Comparison of ENCODE assay signal across 20 cellular contexts in genomic region chr6:4441981-4442434, GRCh38.
A peak's percentile ranks its signal among the peaks of the same experiment; 100 is the strongest.
DNase-seq lines count a peak whose midpoint lies in the region; ATAC-seq and TF ChIP-seq lines count a peak whose summit lies in the region.
"Had no signal": no experiment of that assay in that cellular context is flagged by ENCODE, and none has a peak within 500 bp of the region (broad histone marks: within the 10 kb centered on the region; RNA-seq: fewer than 3 reads in every experiment).

No MANE protein-coding gene starts in this region.

- in situ Hi-C loops in IMR-90 (cut with MboI; ENCODE audit: low sequenced_read_pairs) = no loop called here

- no peak overlapping the region for H3K18ac ChIP-seq in IMR-90 (ENCODE audit: low read depth, low read length)

- H2AK5ac ChIP-seq in IMR-90 (ENCODE audit: low read depth, low read length) = no peak overlapping the region

- 0 out of 2 replicates have a peak overlapping the region, but pooled peaks have one; percentile 13 for H3K4me2 ChIP-seq in IMR-90 (ENCODE audit: low read depth, low read length)

- ATAC-seq in IMR-90 (ENCODE audit: low read depth) (peak; percentile 79), HG03439 (IDR thresholded peaks at IDR 0.05; ENCODE audit: unreplicated experiment) (no peak)
- ATAC-seq: activated T-helper 17 cell treated with anti-CD3 and anti-CD28 coated beads, Interleukin-2, amount 50 U/mL, for 72 hours; natural killer cell; Right ventricle myocardium inferior; sciatic nerve had no signal

- CTCF ChIA-PET in IMR-90 (lab: Yijun Ruan, JAX) = no interaction called here

- H3K23ac ChIP-seq in IMR-90 (ENCODE audit: low read depth, low read length) = no peak overlapping the region

- BruUV-seq in IMR-90 (replicated peaks; lab: Mats Ljungman, UMichigan) = no TSS peak

- no peaks in the 10 kb centered on the region for H4K20me1 ChIP-seq in IMR-90 (ENCODE audit: insufficient read depth, low read length)

- no peak overlapping the region for H4K5ac ChIP-seq in IMR-90 (ENCODE audit: low read depth, low read length)

- H3K4me1 ChIP-seq in IMR-90 (ENCODE audit: control insufficient read depth, insufficient read depth, low read length) = peaks cover 2% of the 10 kb centered on the region
- H3K4me1 ChIP-seq in esophagus muscularis mucosa = peaks cover 0 to 2% (median 0%) of the 10 kb centered on the region in 4 donors
- H3K4me1 ChIP-seq: tibial artery had no signal

- no peak overlapping the region for H3K4ac ChIP-seq in IMR-90 (ENCODE audit: low read depth, low read length)

- no peaks in the 10 kb centered on the region for H3K79me1 ChIP-seq in IMR-90 (ENCODE audit: low read depth in 1 of 2, low read length in 2 of 2)

- no peak overlapping the region for H2BK15ac ChIP-seq in IMR-90 (ENCODE audit: low read depth, low read length)

- no peak for TF ChIP-seq EP300 in esophagus muscularis mucosa (IDR thresholded peaks at IDR 0.05)

- no peak overlapping the region for H2AK9ac ChIP-seq in IMR-90 (replicated peaks; ENCODE audit: low read depth, low read length, poor library complexity)

- POLR2A ChIA-PET in IMR-90 (lab: Charles Lee; ENCODE audit: unreplicated experiment) = no interaction called here

- H2AFZ ChIP-seq in IMR-90 (replicated peaks; ENCODE audit: low read length, poor library complexity) = no peak overlapping the region

- DNase-seq in EH (ENCODE audit: low read depth) (peak; percentile 29), IMR-90 (peak; percentile 73), esophagus muscularis mucosa (ENCODE audit: extremely low spot score) (peak; percentile 72), retinal pigment epithelial cell (ENCODE audit: low read depth) (peak; percentile 60), NOMO-1 treated with dmso at 0.1 percent for 144 hours (lab: John Stamatoyannopoulos, UW; ENCODE audit: unreplicated experiment) (no peak), SHP77 (lab: John Stamatoyannopoulos, UW) (no peak)
- DNase-seq: activated CD4-positive, alpha-beta T cell treated with anti-CD3 and anti-CD28 coated beads for 4 hours; activated naive CD8-positive, alpha-beta T cell treated with anti-CD3 and anti-CD28 coated beads, Interleukin-2, amount 10 ng/mL, durations not matched to agents 7 days and 5 days; COR-L47; MM.1S; natural killer cell; NCI-H2171 treated with DMSO at 0.1 percent for 48 hours; NCI-H69; ovary; stimulated activated naive CD4-positive, alpha-beta T cell; tibial artery had no signal

- H3K4me3 ChIP-seq in IMR-90 (ENCODE audit: insufficient read depth, low read depth, low read length) (no peak overlapping the region), esophagus muscularis mucosa (no peak overlapping the region), retinal pigment epithelial cell (ENCODE audit: low read length) (no peak overlapping the region)
- H3K4me3 ChIP-seq: ovary, tibial artery had no signal

- H4K91ac ChIP-seq in IMR-90 (ENCODE audit: insufficient read depth, low read depth, low read length) = no peak overlapping the region

- no peaks in the 10 kb centered on the region for H3K27me3 ChIP-seq in IMR-90 (ENCODE audit: control insufficient read depth, insufficient read depth, low read length)
- no peaks in the 10 kb centered on the region for H3K27me3 ChIP-seq in esophagus muscularis mucosa
- H3K27me3 ChIP-seq: ovary, tibial artery had no signal

- no peak overlapping the region for H2BK20ac ChIP-seq in IMR-90 (ENCODE audit: low read depth, low read length)

- intact Hi-C loops in IMR-90 (cut with micrococcal nuclease) (no loop called here), esophagus muscularis mucosa (cut with DNase I) (no loop called here)

- H3K9me1 ChIP-seq in IMR-90 (ENCODE audit: insufficient read depth, low read length) = 0 out of 2 replicates have a peak, but pooled peaks cover 3% of the 10 kb centered on the region

- H3K27ac ChIP-seq in IMR-90 (ENCODE audit: insufficient read depth, low read length) (no peak overlapping the region), esophagus muscularis mucosa (replicated peaks in 1 of 4) (no peak overlapping the region)
- H3K27ac ChIP-seq: ovary, tibial artery had no signal

- H3K9me3 ChIP-seq in IMR-90 (ENCODE audit: control insufficient read depth, insufficient read depth, low read length) = no peaks in the 10 kb centered on the region
- H3K9me3 ChIP-seq in esophagus muscularis mucosa = peaks cover 0 to 8% (median 0%) of the 10 kb centered on the region in 4 donors
- H3K9me3 ChIP-seq: ovary had no signal

- no peak overlapping the region for H2BK120ac ChIP-seq in IMR-90 (ENCODE audit: low read depth, low read length)

- TF ChIP-seq POLR2A in IMR-90 (IDR thresholded peaks at IDR 0.05; ENCODE audit: low read depth, low read length) (no peak), esophagus muscularis mucosa (IDR thresholded peaks at IDR 0.05; ENCODE audit: low read depth) (no peak)

- TF ChIP-seq RAD21 in IMR-90 (IDR thresholded peaks at IDR 0.05; ENCODE audit: low read length) = no peak

- TF ChIP-seq CTCF in IMR-90 (conservative IDR thresholded peaks at IDR 0.05; ENCODE audit: low read depth, low read length) (no peak), esophagus muscularis mucosa (IDR thresholded peaks at IDR 0.05) (no peak), retinal pigment epithelial cell (conservative IDR thresholded peaks at IDR 0.05; ENCODE audit: low read depth, low read length) (peak; percentile 2)

- H3K9ac ChIP-seq in IMR-90 (ENCODE audit: low read depth, low read length) = no peak overlapping the region

- H4K8ac ChIP-seq in IMR-90 (ENCODE audit: low read depth in 2 of 2, low read length in 2 of 2) = no peak overlapping the region

- no peaks in the 10 kb centered on the region for H3K36me3 ChIP-seq in IMR-90 (ENCODE audit: control insufficient read depth, insufficient read depth, low read length)
- H3K36me3 ChIP-seq in esophagus muscularis mucosa = no peaks in the 10 kb centered on the region
- H3K36me3 ChIP-seq: ovary, tibial artery had no signal

- no peak overlapping the region; the same call in 1 of the 2 replicates for H3K14ac ChIP-seq in IMR-90 (replicated peaks; ENCODE audit: low read depth, low read length)

- H2BK5ac ChIP-seq in IMR-90 (ENCODE audit: low read depth, low read length, poor library complexity, severe bottlenecking) = no peak overlapping the region

- no peak overlapping the region for H3K56ac ChIP-seq in IMR-90 (ENCODE audit: extremely low read depth, insufficient read depth, low read length)

- dilution Hi-C loops in IMR-90 (cut with HindIII; ENCODE audit: low sequenced_read_pairs, unreplicated experiment) = no loop called here

TF ChIP-seq in IMR-90, 13 proteins besides CTCF, POLR2A, EP300 and RAD21:
- TF ChIP-seq FOS (IDR thresholded peaks at IDR 0.05; ENCODE audit: low read depth, low read length) = peak; percentile 18; the same call in 1 of the 2 replicates
- no peak for TF ChIP-seq RFX5 (IDR thresholded peaks at IDR 0.05; ENCODE audit: low read depth, low read length)
- TF ChIP-seq CEBPB (IDR thresholded peaks at IDR 0.05; ENCODE audit: low read depth, low read length) = peak; percentile 87

Comparison
In these comparisons a context has a peak if more than half of its experiments do, and no peak if none do; other contexts are left out.
1. DNase-seq: peak in EH (single experiment), IMR-90 (single experiment), esophagus muscularis mucosa (single experiment) and retinal pigment epithelial cell (single experiment); none in NOMO-1 treated with dmso at 0.1 percent for 144 hours (single experiment) and SHP77 (0 of 2).